ENCODE assay signal across 18 cellular contexts in the genomic region with DNA sequence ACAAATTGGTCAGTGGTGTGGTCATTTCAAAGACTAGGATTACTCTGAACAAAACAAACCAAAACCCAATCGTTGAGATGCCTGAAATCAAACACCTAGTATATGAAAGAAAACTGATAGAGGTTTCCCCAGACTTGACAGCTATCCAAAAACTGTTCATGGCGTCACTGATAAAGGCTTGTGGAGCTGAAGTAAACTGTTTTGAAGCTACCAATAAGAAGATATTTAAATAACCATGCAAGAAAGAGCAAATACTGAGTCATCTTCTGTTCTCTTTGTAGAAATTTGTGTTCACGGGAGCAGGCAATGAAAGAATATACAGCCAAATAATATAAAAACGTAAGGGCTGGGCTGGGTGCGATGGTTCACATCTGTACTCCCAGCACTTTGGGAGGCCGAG. TPM values are rescaled to one million over a fixed set of nuclear protein-coding genes. Genes with fewer than 3 reads are reported as not detected.
A peak's percentile ranks its signal among the peaks of the same experiment; 100 is the strongest.
DNase-seq lines count a peak whose midpoint lies in the region; ATAC-seq and TF ChIP-seq lines count a peak whose summit lies in the region.
"Had no signal": no experiment of that assay in that cellular context is flagged by ENCODE, and none has a peak within 500 bp of the region (broad histone marks: within the 10 kb centered on the region; RNA-seq: fewer than 3 reads in every experiment).

No MANE protein-coding gene starts in this region.

- H3K4me2 ChIP-seq in PC-3 (ENCODE audit: low read length) = peak overlapping the region; percentile 9; the same call in 1 of the 2 replicates

- H3F3A ChIP-seq in PC-3 (ENCODE audit: low read length, unreplicated experiment) = peaks cover 4% of the 10 kb centered on the region

- no peaks in the 10 kb centered on the region for H4K20me1 ChIP-seq in PC-3 (ENCODE audit: low read length)

- no peaks in the 10 kb centered on the region for H3K9me3 ChIP-seq in PC-3 (ENCODE audit: low read length)

- no peaks in the 10 kb centered on the region for H3K9me2 ChIP-seq in PC-3 (replicated peaks; ENCODE audit: low read length)

- POLR2A ChIA-PET in PC-3 (lab: Charles Lee; ENCODE audit: unreplicated experiment) = no interaction called here

- H3K27me3 ChIP-seq in PC-3 (ENCODE audit: low read length) = no peaks in the 10 kb centered on the region

- no peaks in the 10 kb centered on the region for H3K79me2 ChIP-seq in PC-3 (ENCODE audit: low read length)

- H3K4me1 ChIP-seq in PC-3 (ENCODE audit: insufficient read depth, low read length) = peaks cover 9% of the 10 kb centered on the region

- H3K36me3 ChIP-seq in PC-3 (ENCODE audit: low read depth, low read length) = peaks cover 9% of the 10 kb centered on the region; the same call in 1 of the 2 replicates

- H3K27ac ChIP-seq in PC-3 (ENCODE audit: low read length) = 0 out of 2 replicates have a peak overlapping the region, but pooled peaks have one; percentile 12
- H3K27ac ChIP-seq: 22Rv1, C4-2B had no signal

- no peak overlapping the region for H2AFZ ChIP-seq in PC-3 (ENCODE audit: low read length)

- intact Hi-C loops in PC-3 (cut with micrococcal nuclease) = no loop called here

- ATAC-seq in PC-3 (peak; percentile 67), GM21423 (IDR thresholded peaks at IDR 0.05; ENCODE audit: unreplicated experiment) (no peak)
- ATAC-seq: Right ventricle myocardium inferior had no signal

- CTCF ChIA-PET in PC-3 (lab: Charles Lee) = no interaction called here

- no peak for TF ChIP-seq POLR2A in erythroblast (IDR thresholded peaks at IDR 0.05; ENCODE audit: low read length)

- DNase-seq in NCI-H2196 (lab: John Stamatoyannopoulos, UW; ENCODE audit: unreplicated experiment) (peak; percentile 14), NCI-H2196 treated with DMSO at 0.1 percent for 48 hours (lab: John Stamatoyannopoulos, UW; ENCODE audit: unreplicated experiment) (no peak), PC-3 (peak; percentile 43), erythroblast (lab: John Stamatoyannopoulos, UW) (peak; percentile 82 to 85), mesenteric fat pad (ENCODE audit: low spot score) (peak; percentile 37), NCI-H2171 treated with DMSO at 0.1 percent for 48 hours (lab: John Stamatoyannopoulos, UW) (no peak), NCI-H187 treated with DMSO at 0.1 percent for 48 hours (lab: John Stamatoyannopoulos, UW) (no peak)
- DNase-seq: Kasumi-1, MV-4-11, NCI-H1417 treated with DMSO at 0.1 percent for 48 hours, NCI-H2029 treated with DMSO at 0.1 percent for 48 hours, NCI-H226, NCI-H526 treated with DMSO at 0.1 percent for 48 hours had no signal

- H3K9ac ChIP-seq in PC-3 (ENCODE audit: low read length) = no peak overlapping the region

- no peak overlapping the region for H3K4me3 ChIP-seq in PC-3 (ENCODE audit: low read length)

- BruUV-seq in PC-3 (replicated peaks; lab: Mats Ljungman, UMichigan) = no TSS peak

- no peak for TF ChIP-seq CTCF in PC-3 (conservative IDR thresholded peaks at IDR 0.05; ENCODE audit: low read depth, low read length)

RNA-seq across cellular contexts. Expression of gene COLEC11, which starts 7.5 kb away (rescaled TPM):
- total RNA-seq in PC-3 (2014; rRNA removed) (0.44 TPM in 1 of 2 replicates, not detected in the other), mesenteric fat pad (5.5 TPM)
- total RNA-seq: H7 had no signal

RNA-seq across cellular contexts. Expression of gene RPS7, which starts 12.4 kb away (rescaled TPM):
- 1,408 and 1,694 TPM in 2 replicates for total RNA-seq in PC-3 (2014; rRNA removed)
- total RNA-seq in mesenteric fat pad = 1,225 TPM

RNA-seq across cellular contexts. Expression of gene RNASEH1, which starts 29.3 kb away (rescaled TPM):
- 44.5 and 51.1 TPM in 2 replicates for total RNA-seq in PC-3 (2014; rRNA removed)
- 27.1 TPM for total RNA-seq in mesenteric fat pad

Comparison
In these comparisons a context has a peak if more than half of its experiments do, and no peak if none do; other contexts are left out.
1. DNase-seq: peak in NCI-H2196 (single experiment), PC-3 (single experiment), erythroblast (2 of 2) and mesenteric fat pad (single experiment); none in NCI-H2196 treated with DMSO at 0.1 percent for 48 hours (single experiment), NCI-H2171 treated with DMSO at 0.1 percent for 48 hours (single experiment) and NCI-H187 treated with DMSO at 0.1 percent for 48 hours (single experiment).